In the genomic region with DNA sequence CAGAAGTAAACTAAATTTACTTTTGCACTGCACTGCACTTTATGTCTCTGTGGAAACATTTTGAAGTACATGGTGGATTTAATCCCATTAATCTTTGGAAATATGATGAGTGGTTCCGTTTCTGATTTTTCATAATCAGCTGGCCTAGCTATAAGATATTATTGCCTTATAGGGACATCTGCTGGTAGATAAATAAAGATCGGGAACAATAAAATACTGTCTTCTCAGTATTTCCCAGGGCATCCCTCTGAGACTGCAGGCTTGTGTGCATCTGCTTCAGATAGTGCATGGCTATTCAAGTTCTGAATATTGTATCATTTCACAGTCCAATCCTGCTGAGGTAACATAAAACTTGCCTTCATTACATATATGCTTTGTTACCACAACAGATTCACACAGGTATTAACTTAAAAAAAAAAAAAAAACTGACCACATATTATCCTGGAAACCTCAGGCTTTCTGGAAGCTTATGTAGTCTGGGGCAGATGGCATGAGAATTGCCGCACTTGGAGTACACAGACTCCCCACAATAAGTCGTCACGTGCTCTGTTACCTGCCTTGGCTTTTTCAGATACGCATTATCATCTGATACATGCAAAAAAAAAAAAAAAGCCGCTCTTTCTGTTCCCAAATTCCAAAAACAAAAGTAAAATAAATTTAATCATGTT, we compare ENCODE assay signal across 9 cellular contexts.
DNase-seq lines count a peak whose midpoint lies in the region; TF ChIP-seq lines count a peak whose summit lies in the region.
"Had no signal": no experiment of that assay in that cellular context is flagged by ENCODE, and none has a peak within 500 bp of the region (broad histone marks: within the 10 kb centered on the region; RNA-seq: fewer than 3 reads in every experiment).

No MANE protein-coding gene starts in this region.

- H3K4me3 ChIP-seq in astrocyte of the spinal cord (ENCODE audit: low read depth, low read length) = no peak overlapping the region
- H3K4me3 ChIP-seq: adrenal gland had no signal

- peak; percentile 25 for TF ChIP-seq CTCF in astrocyte of the spinal cord (IDR thresholded peaks at IDR 0.05; ENCODE audit: low read depth, low read length)

- peak; percentile 12 for DNase-seq in NCI-H82 (lab: John Stamatoyannopoulos, UW)
- DNase-seq in NCI-H82 treated with DMSO at 0.1 percent for 48 hours (lab: John Stamatoyannopoulos, UW; ENCODE audit: unreplicated experiment) = no peak
- DNase-seq in NCI-H1105 treated with DMSO at 0.1 percent for 48 hours (lab: John Stamatoyannopoulos, UW) = peak; percentile 72
- DNase-seq in astrocyte of the spinal cord (ENCODE audit: low read depth, low spot score) = peak; percentile 29
- DNase-seq in stromal cell of bone marrow (ENCODE audit: low read depth) = peak; percentile 18
- no peak for DNase-seq in posterior vena cava (ENCODE audit: low spot score)
- no peak for DNase-seq in CD1c-positive myeloid dendritic cell (ENCODE audit: extremely low spot score)
- no peak for DNase-seq in cardiac septum (ENCODE audit: low spot score)
- DNase-seq: adrenal gland had no signal

- in situ Hi-C loops in astrocyte of the spinal cord (cut with HindIII; ENCODE audit: low sequenced_read_pairs) = no loop called here

- intact Hi-C loops in posterior vena cava (cut with DNase I) (no loop called here), cardiac septum (cut with DNase I) (no loop called here)

Comparison
In these comparisons a context has a peak if more than half of its experiments do, and no peak if none do; other contexts are left out.
1. DNase-seq: peak in NCI-H82 (single experiment), NCI-H1105 treated with DMSO at 0.1 percent for 48 hours (single experiment), astrocyte of the spinal cord (single experiment) and stromal cell of bone marrow (single experiment); none in NCI-H82 treated with DMSO at 0.1 percent for 48 hours (single experiment), posterior vena cava (single experiment), CD1c-positive myeloid dendritic cell (single experiment) and cardiac septum (single experiment).